6 cellular contexts compared by ENCODE assay signal in genomic region chr9:113241161-113241560, GRCh38.
"Had no signal": no experiment of that assay in that cellular context is flagged by ENCODE, and none has a peak within 500 bp of the region (broad histone marks: within the 10 kb centered on the region; RNA-seq: fewer than 3 reads in every experiment).

No MANE protein-coding gene starts in this region.

- H3K27ac Mint-ChIP-seq: GM23338, H9, IgD-negative memory B cell had no signal

- ATAC-seq: GM23338, HepG2 had no signal

- H3K9me3 Mint-ChIP-seq: GM23338, H9, IgD-negative memory B cell had no signal

- H3K27ac ChIP-seq: HL-60 had no signal

- H3K4me3 Mint-ChIP-seq: GM23338, H9, IgD-negative memory B cell had no signal

- H3K4me1 Mint-ChIP-seq: GM23338 had no signal

- H3K4me3 ChIP-seq: GM23338 had no signal

- DNase-seq: H9, HCEC 1CT had no signal
